16 cellular contexts compared by ENCODE assay signal in the genomic region with DNA sequence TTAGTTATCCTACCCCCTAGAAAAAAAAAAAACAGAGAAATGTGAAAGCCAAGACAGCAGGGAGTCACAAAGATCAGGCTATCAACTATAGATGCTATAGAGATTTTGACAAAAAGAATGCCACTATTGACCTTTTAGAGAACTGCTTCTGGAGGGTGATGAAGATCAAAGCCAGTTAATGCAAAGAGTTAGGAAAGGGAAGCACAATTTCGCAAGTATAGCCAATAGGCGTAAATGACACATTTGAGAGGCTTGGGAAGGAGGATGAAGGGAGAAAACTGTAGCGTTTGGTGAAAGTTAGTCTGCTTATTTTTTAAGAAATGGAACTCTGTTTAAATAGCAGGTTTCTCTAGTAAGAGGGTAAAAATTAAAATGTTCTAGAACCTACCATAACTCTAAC.
A peak's percentile ranks its signal among the peaks of the same experiment; 100 is the strongest.
DNase-seq lines count a peak whose midpoint lies in the region; ATAC-seq, FAIRE-seq and TF ChIP-seq lines count a peak whose summit lies in the region.
"Had no signal": no experiment of that assay in that cellular context is flagged by ENCODE, and none has a peak within 500 bp of the region (broad histone marks: within the 10 kb centered on the region; RNA-seq: fewer than 3 reads in every experiment).

No MANE protein-coding gene starts in this region.

- H4K20me1 ChIP-seq in HepG2 (ENCODE audit: insufficient read depth, low read length) (no peaks in the 10 kb centered on the region), mammary epithelial cell (ENCODE audit: insufficient read depth, low read length) (no peaks in the 10 kb centered on the region)

- no peak for TF ChIP-seq POLR2A in HepG2 (IDR thresholded peaks at IDR 0.05; ENCODE audit: insufficient read depth in 1 of 2, low read depth in 2 of 2, low read length in 2 of 2)

- no peak overlapping the region for H3K27ac Mint-ChIP-seq in Calu3 (ENCODE audit: unreplicated experiment)
- H3K27ac Mint-ChIP-seq: activated T-helper 2 cell treated with anti-CD3 and anti-CD28 coated beads, Interferon-gamma antibody, Interleukin-2, Interleukin-4, amounts not matched to agents 10 μg/mL and 5 μg/mL and 100 μg/mL, durations not matched to agents 14 hours and 24 hours and 36 hours; immature natural killer cell; nephron progenitor cell had no signal

- H3K4me1 ChIP-seq in liver (ENCODE audit: control insufficient read depth in 4 of 4, insufficient read depth in 4 of 4, low read length in 3 of 4) = peaks cover 24 to 55% (median 43%) of the 10 kb centered on the region in 4 donors
- peaks cover 13% of the 10 kb centered on the region for H3K4me1 ChIP-seq in HepG2 (ENCODE audit: insufficient read depth, low read length)
- H3K4me1 ChIP-seq in mammary epithelial cell (ENCODE audit: insufficient read depth, low read length) = peaks cover 55% of the 10 kb centered on the region
- peaks cover 23 to 33% of the 10 kb centered on the region in 2 donors for H3K4me1 ChIP-seq in muscle layer of duodenum (ENCODE audit: control insufficient read depth in 1 of 2, insufficient read depth in 2 of 2, low read length in 2 of 2)

- dilution Hi-C loops in mammary epithelial cell (cut with HindIII; ENCODE audit: low sequenced_read_pairs) = no loop called here

- H3K4me3 ChIP-seq in liver (ENCODE audit: low read depth in 1 of 3, low read length in 3 of 3) (no peak overlapping the region), HepG2 (replicated peaks in 1 of 3; ENCODE audit: insufficient read depth in 1 of 3, low read depth in 2 of 3, low read length in 3 of 3) (no peak overlapping the region), mammary epithelial cell (replicated peaks in 1 of 3; ENCODE audit: insufficient read depth in 1 of 3, low read depth in 2 of 3, low read length in 3 of 3) (no peak overlapping the region), muscle layer of duodenum (ENCODE audit: low read depth in 1 of 2, low read length in 2 of 2) (no peak overlapping the region)
- H3K4me3 ChIP-seq: lung, upper lobe of left lung had no signal

- H3K36me3 ChIP-seq in liver (ENCODE audit: control insufficient read depth in 4 of 4, insufficient read depth in 3 of 4, low read depth in 1 of 4, low read length in 3 of 4) (no peaks in the 10 kb centered on the region), HepG2 (replicated peaks in 1 of 2; ENCODE audit: control insufficient read depth in 1 of 2, insufficient read depth in 2 of 2, low read length in 2 of 2) (no peaks in the 10 kb centered on the region), mammary epithelial cell (ENCODE audit: insufficient read depth, low read length) (no peaks in the 10 kb centered on the region), muscle layer of duodenum (ENCODE audit: control insufficient read depth in 1 of 2, insufficient read depth in 2 of 2, low read length in 2 of 2) (no peaks in the 10 kb centered on the region)
- H3K36me3 ChIP-seq: upper lobe of left lung had no signal

- DNase-seq in HepG2 (ENCODE audit: low spot score) = no peak
- no peak for DNase-seq in mammary epithelial cell
- no peak for DNase-seq in ACHN
- no peak for DNase-seq in Calu3
- no peak for DNase-seq in NCI-H2227 (lab: John Stamatoyannopoulos, UW; ENCODE audit: unreplicated experiment)
- DNase-seq: immature natural killer cell; MM.1S; NCI-H1930; nephron progenitor cell; stimulated activated naive CD8-positive, alpha-beta T cell treated with anti-CD3 and anti-CD28 coated beads, Interleukin-15, Interleukin-2, amounts not matched to agents 100 U/mL and 50 U/mL, for 24 hours; upper lobe of left lung had no signal

- H2AFZ ChIP-seq in HepG2 (ENCODE audit: low read length) = no peak overlapping the region
- H2AFZ ChIP-seq in mammary epithelial cell (ENCODE audit: low read depth, low read length) = no peak overlapping the region

- H3K9ac ChIP-seq in liver (ENCODE audit: low read depth in 1 of 2, low read length in 2 of 2) = no peak overlapping the region
- no peak overlapping the region for H3K9ac ChIP-seq in HepG2 (ENCODE audit: insufficient read depth, low read depth, low read length)
- no peak overlapping the region for H3K9ac ChIP-seq in mammary epithelial cell (ENCODE audit: insufficient read depth, low read length)

- H3K4me2 ChIP-seq in HepG2 (ENCODE audit: low read depth, low read length) = no peak overlapping the region
- H3K4me2 ChIP-seq in mammary epithelial cell (ENCODE audit: insufficient read depth, low read depth, low read length) = no peak overlapping the region

- POLR2A ChIA-PET in HepG2 (lab: Yijun Ruan, JAX) = no interaction called here

- ATAC-seq in HepG2 (no peak), HG02588 (IDR thresholded peaks at IDR 0.05; ENCODE audit: unreplicated experiment) (no peak)

- BruUV-seq in HepG2 (replicated peaks; lab: Mats Ljungman, UMichigan) (no TSS peak), mammary epithelial cell (replicated peaks; lab: Mats Ljungman, UMichigan) (no TSS peak), Calu3 (replicated peaks; lab: Mats Ljungman, UMichigan) (no TSS peak)

- no peaks in the 10 kb centered on the region for H3K4me1 Mint-ChIP-seq in Calu3 (ENCODE audit: low read depth, unreplicated experiment)

- TF ChIP-seq CTCF in liver (IDR thresholded peaks at IDR 0.05; ENCODE audit: low read depth, low read length, missing input control) (no peak), HepG2 (CRISPR knock-in tag; IDR thresholded peaks at IDR 0.05) (no peak), mammary epithelial cell (conservative IDR thresholded peaks at IDR 0.05 in 1 of 2, IDR thresholded peaks at IDR 0.05 in 1 of 2; ENCODE audit: extremely low read depth in 1 of 2, insufficient read depth in 1 of 2, low read depth in 1 of 2, low read length in 2 of 2) (no peak), Calu3 (IDR thresholded peaks at IDR 0.05; ENCODE audit: unreplicated experiment) (no peak)

- H3K4me3 Mint-ChIP-seq in Calu3 (ENCODE audit: low read depth, unreplicated experiment) = no peak overlapping the region
- H3K4me3 Mint-ChIP-seq: immature natural killer cell, nephron progenitor cell had no signal

- WGBS in liver = 78% methylated on average over 3 of the region's 3 CpGs
- 6% methylated on average over 3 of the region's 3 CpGs for WGBS in HepG2 (ENCODE audit: low lambda C conversion rate)
- WGBS in mammary epithelial cell (ENCODE audit: low coverage, missing lambda C conversion rate) = 76% methylated on average over 3 of the region's 3 CpGs

- H3K9me3 Mint-ChIP-seq in Calu3 (ENCODE audit: low read depth, unreplicated experiment) = no peaks in the 10 kb centered on the region
- H3K9me3 Mint-ChIP-seq: activated T-helper 2 cell treated with anti-CD3 and anti-CD28 coated beads, Interferon-gamma antibody, Interleukin-2, Interleukin-4, amounts not matched to agents 10 μg/mL and 5 μg/mL and 100 μg/mL, durations not matched to agents 14 hours and 24 hours and 36 hours; immature natural killer cell; nephron progenitor cell had no signal

- no peaks in the 10 kb centered on the region for H3K36me3 Mint-ChIP-seq in Calu3 (ENCODE audit: insufficient read depth, unreplicated experiment)
- H3K36me3 Mint-ChIP-seq: immature natural killer cell had no signal

- H3K27me3 ChIP-seq in liver (ENCODE audit: control insufficient read depth in 4 of 4, insufficient read depth in 4 of 4, low read length in 3 of 4) = no peaks in the 10 kb centered on the region
- H3K27me3 ChIP-seq in HepG2 (ENCODE audit: control insufficient read depth in 1 of 2, insufficient read depth in 2 of 2, low read length in 2 of 2) = no peaks in the 10 kb centered on the region
- H3K27me3 ChIP-seq in mammary epithelial cell (ENCODE audit: insufficient read depth, low read length) = no peaks in the 10 kb centered on the region
- H3K27me3 ChIP-seq in muscle layer of duodenum (ENCODE audit: low read depth, low read length) = no peaks in the 10 kb centered on the region
- H3K27me3 ChIP-seq: upper lobe of left lung had no signal

- TF ChIP-seq RAD21 in liver (IDR thresholded peaks at IDR 0.05) (no peak), HepG2 (CRISPR knock-in tag; IDR thresholded peaks at IDR 0.05) (no peak)

- in situ Hi-C loops in HepG2 (cut with HindIII; ENCODE audit: extremely low pct_ligation_motif_present, low pct_unique_long_range_greater_than_20kb) = no loop called here
- in situ Hi-C loops in mammary epithelial cell (cut with MboI; ENCODE audit: low sequenced_read_pairs in 2 of 2) = loop anchor here in 1 of 2 donors (10.0 kb wide), 1 partner anchor 183 kb away; no protein-coding TSS in a partner anchor
- in situ Hi-C loops in ACHN (cut with HindIII; ENCODE audit: low pct_ligation_motif_present, low pct_unique_long_range_greater_than_20kb, low sequenced_read_pairs) = no loop called here

- no peaks in the 10 kb centered on the region for H3K27me3 Mint-ChIP-seq in Calu3 (ENCODE audit: unreplicated experiment)

- TF ChIP-seq EP300 in HepG2 (IDR thresholded peaks at IDR 0.05; ENCODE audit: low read depth in 2 of 2, low read length in 2 of 2) = no peak
- TF ChIP-seq EP300 in HepG2 (CRISPR knock-in tag; IDR thresholded peaks at IDR 0.05; ENCODE audit: borderline replicate concordance) = no peak

- FAIRE-seq in HepG2 (lab: Jason Lieb, UNC) = no peak

- CTCF ChIA-PET in HepG2 (lab: Yijun Ruan, JAX; ENCODE audit: low intra/inter-chr PET ratio, low total read pairs) = no interaction called here
- CTCF ChIA-PET in mammary epithelial cell (lab: Charles Lee; ENCODE audit: low non-redundant PET) = no interaction called here
- CTCF ChIA-PET in Calu3 (lab: Charles Lee) = no interaction called here

- H3K79me2 ChIP-seq in HepG2 (ENCODE audit: insufficient read depth, low read length) (no peaks in the 10 kb centered on the region), mammary epithelial cell (ENCODE audit: insufficient read depth, low read length) (no peaks in the 10 kb centered on the region)

- intact Hi-C loops in HepG2 (cut with micrococcal nuclease; ENCODE audit: unreplicated experiment) = no loop called here
- intact Hi-C loops in mammary epithelial cell (cut with micrococcal nuclease) = loop anchor here (5.0 to 10.0 kb wide), 2 partner anchors 301 to 363 kb away; a partner anchor contains a TSS
- intact Hi-C loops in Calu3 (cut with micrococcal nuclease; ENCODE audit: unreplicated experiment) = no loop called here

- no peaks in the 10 kb centered on the region for H3K9me3 ChIP-seq in liver (ENCODE audit: control insufficient read depth in 4 of 4, low read length in 3 of 4)
- no peaks in the 10 kb centered on the region for H3K9me3 ChIP-seq in HepG2 (ENCODE audit: low read length)
- no peaks in the 10 kb centered on the region for H3K9me3 ChIP-seq in mammary epithelial cell (replicated peaks; ENCODE audit: insufficient read depth, low read length)
- H3K9me3 ChIP-seq in muscle layer of duodenum (ENCODE audit: control insufficient read depth in 1 of 2, low read length in 2 of 2) = no peaks in the 10 kb centered on the region
- H3K9me3 ChIP-seq: upper lobe of left lung had no signal

- H3K27ac ChIP-seq in liver (ENCODE audit: low read depth in 1 of 2, low read length in 2 of 2) = peak overlapping the region; percentile 58 to 84
- no peak overlapping the region for H3K27ac ChIP-seq in HepG2 (ENCODE audit: extremely low read length, insufficient read depth, low read length)
- peak overlapping the region; percentile 77 for H3K27ac ChIP-seq in mammary epithelial cell (ENCODE audit: insufficient read depth, low read depth, low read length)
- peak overlapping the region; percentile 19 for H3K27ac ChIP-seq in muscle layer of duodenum (ENCODE audit: low read length)

TF ChIP-seq in liver, 16 proteins besides CTCF, POLR2A, EP300 and RAD21 (continues in another document):
- no peak for TF ChIP-seq RXRA (IDR thresholded peaks at IDR 0.05)
- TF ChIP-seq NR2F2 (IDR thresholded peaks at IDR 0.05) = no peak

TF ChIP-seq in HepG2, 621 proteins besides CTCF, POLR2A, EP300 and RAD21 (continues in another document):
- no peak for TF ChIP-seq RFX3 (CRISPR knock-in tag; IDR thresholded peaks at IDR 0.05)
